2 cellular contexts compared by ENCODE assay signal in the genomic region with DNA sequence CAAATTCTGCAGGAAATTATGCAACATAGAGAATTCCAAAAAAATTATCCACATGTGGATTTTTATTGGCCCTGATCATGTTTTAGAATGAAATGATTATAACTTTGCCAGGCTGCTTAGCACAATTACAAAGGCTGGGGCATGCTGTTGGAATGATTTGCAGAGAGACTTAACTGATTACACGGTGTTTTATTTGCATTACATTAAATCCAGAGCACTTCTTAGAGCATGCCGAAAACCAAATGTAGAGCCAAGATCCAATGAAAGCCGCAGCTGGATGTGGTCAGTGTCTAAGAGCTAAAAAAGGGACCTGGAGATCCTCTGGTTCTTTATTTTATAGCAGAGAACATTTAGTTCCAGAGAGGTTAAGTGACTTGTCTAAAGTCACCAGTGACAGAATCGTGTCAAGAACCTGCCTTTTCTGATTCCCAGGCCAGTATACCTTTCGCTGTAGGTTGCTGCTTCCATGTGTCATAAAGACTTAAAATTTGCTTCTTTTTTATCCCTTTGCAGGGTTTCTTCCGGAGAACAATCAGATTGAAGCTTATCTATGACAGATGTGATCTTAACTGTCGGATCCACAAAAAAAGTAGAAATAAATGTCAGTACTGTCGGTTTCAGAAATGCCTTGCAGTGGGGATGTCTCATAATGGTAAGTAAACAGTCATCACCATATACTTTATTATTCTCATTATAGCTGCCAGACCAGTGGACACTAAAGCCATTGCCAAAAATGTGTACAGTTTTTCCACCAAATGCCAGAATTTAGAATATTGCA.
TF ChIP-seq lines count a peak whose summit lies in the region.

No MANE protein-coding gene starts in this region.

TF ChIP-seq in K562, 482 proteins besides CTCF, POLR2A, EP300 and RAD21:
- TF ChIP-seq RFX7 (CRISPR knock-in tag; IDR thresholded peaks at IDR 0.05), result no peak
- no peak for TF ChIP-seq ATF6 (CRISPR knock-in tag; IDR thresholded peaks at IDR 0.05)
- TF ChIP-seq RFX5 (IDR thresholded peaks at IDR 0.05; ENCODE audit: low read depth, low read length), result no peak
- no peak for TF ChIP-seq TSC22D4 (tag; IDR thresholded peaks at IDR 0.05)
- peak; percentile 79; the same call in 1 of the 2 replicates for TF ChIP-seq CREM (IDR thresholded peaks at IDR 0.05; ENCODE audit: low read depth)
- no peak for TF ChIP-seq CTCFL (IDR thresholded peaks at IDR 0.05; ENCODE audit: borderline replicate concordance, insufficient read depth, low read depth, low read length, poor library complexity, severe bottlenecking)
- TF ChIP-seq, protein P1, sequence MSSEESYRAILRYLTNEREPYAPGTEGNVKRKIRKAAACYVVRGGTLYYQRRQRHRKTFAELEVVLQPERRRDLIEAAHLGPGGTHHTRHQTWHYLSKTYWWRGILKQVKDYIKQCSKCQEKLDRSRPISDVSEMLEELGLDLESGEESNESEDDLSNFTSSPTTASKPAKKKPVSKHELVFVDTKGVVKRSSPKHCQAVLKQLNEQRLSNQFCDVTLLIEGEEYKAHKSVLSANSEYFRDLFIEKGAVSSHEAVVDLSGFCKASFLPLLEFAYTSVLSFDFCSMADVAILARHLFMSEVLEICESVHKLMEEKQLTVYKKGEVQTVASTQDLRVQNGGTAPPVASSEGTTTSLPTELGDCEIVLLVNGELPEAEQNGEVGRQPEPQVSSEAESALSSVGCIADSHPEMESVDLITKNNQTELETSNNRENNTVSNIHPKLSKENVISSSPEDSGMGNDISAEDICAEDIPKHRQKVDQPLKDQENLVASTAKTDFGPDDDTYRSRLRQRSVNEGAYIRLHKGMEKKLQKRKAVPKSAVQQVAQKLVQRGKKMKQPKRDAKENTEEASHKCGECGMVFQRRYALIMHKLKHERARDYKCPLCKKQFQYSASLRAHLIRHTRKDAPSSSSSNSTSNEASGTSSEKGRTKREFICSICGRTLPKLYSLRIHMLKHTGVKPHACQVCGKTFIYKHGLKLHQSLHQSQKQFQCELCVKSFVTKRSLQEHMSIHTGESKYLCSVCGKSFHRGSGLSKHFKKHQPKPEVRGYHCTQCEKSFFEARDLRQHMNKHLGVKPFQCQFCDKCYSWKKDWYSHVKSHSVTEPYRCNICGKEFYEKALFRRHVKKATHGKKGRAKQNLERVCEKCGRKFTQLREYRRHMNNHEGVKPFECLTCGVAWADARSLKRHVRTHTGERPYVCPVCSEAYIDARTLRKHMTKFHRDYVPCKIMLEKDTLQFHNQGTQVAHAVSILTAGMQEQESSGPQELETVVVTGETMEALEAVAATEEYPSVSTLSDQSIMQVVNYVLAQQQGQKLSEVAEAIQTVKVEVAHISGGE (CRISPR knock-in tag; IDR thresholded peaks at IDR 0.05), result no peak
- TF ChIP-seq, protein P2, sequence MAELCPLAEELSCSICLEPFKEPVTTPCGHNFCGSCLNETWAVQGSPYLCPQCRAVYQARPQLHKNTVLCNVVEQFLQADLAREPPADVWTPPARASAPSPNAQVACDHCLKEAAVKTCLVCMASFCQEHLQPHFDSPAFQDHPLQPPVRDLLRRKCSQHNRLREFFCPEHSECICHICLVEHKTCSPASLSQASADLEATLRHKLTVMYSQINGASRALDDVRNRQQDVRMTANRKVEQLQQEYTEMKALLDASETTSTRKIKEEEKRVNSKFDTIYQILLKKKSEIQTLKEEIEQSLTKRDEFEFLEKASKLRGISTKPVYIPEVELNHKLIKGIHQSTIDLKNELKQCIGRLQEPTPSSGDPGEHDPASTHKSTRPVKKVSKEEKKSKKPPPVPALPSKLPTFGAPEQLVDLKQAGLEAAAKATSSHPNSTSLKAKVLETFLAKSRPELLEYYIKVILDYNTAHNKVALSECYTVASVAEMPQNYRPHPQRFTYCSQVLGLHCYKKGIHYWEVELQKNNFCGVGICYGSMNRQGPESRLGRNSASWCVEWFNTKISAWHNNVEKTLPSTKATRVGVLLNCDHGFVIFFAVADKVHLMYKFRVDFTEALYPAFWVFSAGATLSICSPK (IDR thresholded peaks at IDR 0.05; ENCODE audit: borderline replicate concordance), result no peak
- no peak for TF ChIP-seq PRMT5 (CRISPR knock-in tag; IDR thresholded peaks at IDR 0.05)

TF ChIP-seq in WTC11, 78 proteins besides CTCF, POLR2A, EP300 and RAD21:
- TF ChIP-seq AR (CRISPR knock-in tag; IDR thresholded peaks at IDR 0.05), result no peak
TF ChIP-seq in WTC11: peak in this region for 0.
